8 cellular contexts compared by ENCODE assay signal in genomic region chr20:62238569-62239277, GRCh38. TPM values are rescaled to one million over a fixed set of nuclear protein-coding genes. Genes with fewer than 3 reads are reported as not detected.
DNase-seq lines count a peak whose midpoint lies in the region; ATAC-seq and TF ChIP-seq lines count a peak whose summit lies in the region.

No MANE protein-coding gene starts in this region.

- ATAC-seq in GM21717 (IDR thresholded peaks at IDR 0.05; ENCODE audit: unreplicated experiment) (peak; percentile 3), memory B cell (ENCODE audit: low read depth) (no peak)

- H3K9ac ChIP-seq in Loucy (ENCODE audit: low read depth, low read length, poor library complexity, severe bottlenecking) (peak overlapping the region; percentile 81), mammary epithelial cell (ENCODE audit: insufficient read depth, low read length) (peak overlapping the region; percentile 24)

- H4K20me1 ChIP-seq in Loucy (ENCODE audit: insufficient read depth, low read length, poor library complexity, severe bottlenecking) (peaks cover 44% of the 10 kb centered on the region), mammary epithelial cell (ENCODE audit: insufficient read depth, low read length) (no peaks in the 10 kb centered on the region)

- no peaks in the 10 kb centered on the region for H3F3A ChIP-seq in Loucy (ENCODE audit: low read depth)

- peak overlapping the region; percentile 94 for H3K27ac Mint-ChIP-seq in Calu3 (ENCODE audit: unreplicated experiment)
- peak overlapping the region; percentile 92 for H3K27ac Mint-ChIP-seq in memory B cell

- TF ChIP-seq CTCF in Calu3 (IDR thresholded peaks at IDR 0.05; ENCODE audit: unreplicated experiment) (no peak), Loucy (conservative IDR thresholded peaks at IDR 0.05; ENCODE audit: low read length) (no peak), mammary epithelial cell (conservative IDR thresholded peaks at IDR 0.05 in 1 of 2, IDR thresholded peaks at IDR 0.05 in 1 of 2; ENCODE audit: extremely low read depth in 1 of 2, insufficient read depth in 1 of 2, low read depth in 1 of 2, low read length in 2 of 2) (no peak)

- H3K36me3 Mint-ChIP-seq in Calu3 (ENCODE audit: insufficient read depth, unreplicated experiment) (peaks cover 52% of the 10 kb centered on the region), memory B cell (no peaks in the 10 kb centered on the region)

- CTCF ChIA-PET in Calu3 (lab: Charles Lee) (no interaction called here), mammary epithelial cell (lab: Charles Lee; ENCODE audit: low non-redundant PET) (no interaction called here)

- H3K4me1 Mint-ChIP-seq in Calu3 (ENCODE audit: low read depth, unreplicated experiment), result peaks cover 56% of the 10 kb centered on the region
- peaks cover 13% of the 10 kb centered on the region for H3K4me1 Mint-ChIP-seq in memory B cell

- peak overlapping the region; percentile 63 for H3K27ac ChIP-seq in mammary epithelial cell (ENCODE audit: insufficient read depth, low read depth, low read length)

- whole genome bisulfite sequencing in mammary epithelial cell (ENCODE audit: low coverage, missing lambda C conversion rate), result 6% methylated on average over 11 of the region's 70 CpGs

- no TSS peak for BruUV-seq in Calu3 (replicated peaks; lab: Mats Ljungman, UMichigan)
- BruUV-seq in mammary epithelial cell (replicated peaks; lab: Mats Ljungman, UMichigan), result no TSS peak

- dilution Hi-C loops in mammary epithelial cell (cut with HindIII; ENCODE audit: low sequenced_read_pairs), result no loop called here

- in situ Hi-C loops in mammary epithelial cell (cut with MboI; ENCODE audit: low sequenced_read_pairs in 2 of 2), result no loop called here

- intact Hi-C loops in Calu3 (cut with micrococcal nuclease; ENCODE audit: unreplicated experiment) (no loop called here), mammary epithelial cell (cut with micrococcal nuclease) (loop anchor here (2.0 to 5.0 kb wide), 2 partner anchors 56 to 81 kb away; partner anchors contain the start of gene MTG2)

- H3K27me3 Mint-ChIP-seq in Calu3 (ENCODE audit: unreplicated experiment) (peaks cover 13% of the 10 kb centered on the region), memory B cell (peaks cover 5% of the 10 kb centered on the region)

- peaks cover 50% of the 10 kb centered on the region for H3K4me1 ChIP-seq in Loucy (ENCODE audit: insufficient read depth, low read length, poor library complexity, severe bottlenecking)
- peaks cover 28% of the 10 kb centered on the region for H3K4me1 ChIP-seq in mammary epithelial cell (ENCODE audit: insufficient read depth, low read length)

- no peaks in the 10 kb centered on the region for H3K27me3 ChIP-seq in Loucy (ENCODE audit: insufficient read depth, low read length, poor library complexity, severe bottlenecking)
- no peaks in the 10 kb centered on the region for H3K27me3 ChIP-seq in mammary epithelial cell (ENCODE audit: insufficient read depth, low read length)

- DNase-seq in Calu3 (peak; percentile 64), mammary epithelial cell (peak; percentile 30), memory B cell (ENCODE audit: low spot score in 2 of 2) (no peak), mesenteric fat pad (ENCODE audit: low spot score) (no peak), NCI-H226 (no peak)
- no peak for DNase-seq in activated CD4-positive, alpha-beta T cell treated with anti-CD3 and anti-CD28 coated beads, Interleukin-2, amount 50 U/mL, for 4 hours

- H3K4me2 ChIP-seq in Loucy (ENCODE audit: low read depth, low read length, poor library complexity, severe bottlenecking) (peak overlapping the region; percentile 96), mammary epithelial cell (ENCODE audit: insufficient read depth, low read depth, low read length) (peak overlapping the region; percentile 93)

- H3K4me3 ChIP-seq in Loucy (ENCODE audit: low read length, poor library complexity, severe bottlenecking) (peak overlapping the region; percentile 94), mammary epithelial cell (replicated peaks in 1 of 3; ENCODE audit: insufficient read depth in 1 of 3, low read depth in 2 of 3, low read length in 3 of 3) (peak overlapping the region; percentile 67 to 86 (median 78))

- no peaks in the 10 kb centered on the region for H3K36me3 ChIP-seq in Loucy (ENCODE audit: insufficient read depth, low read length)
- no peaks in the 10 kb centered on the region for H3K36me3 ChIP-seq in mammary epithelial cell (ENCODE audit: insufficient read depth, low read length)

- H3K79me2 ChIP-seq in Loucy (ENCODE audit: insufficient read depth, low read length) (peaks cover 51% of the 10 kb centered on the region), mammary epithelial cell (ENCODE audit: insufficient read depth, low read length) (peaks cover 51% of the 10 kb centered on the region)

- H3K4me3 Mint-ChIP-seq in Calu3 (ENCODE audit: low read depth, unreplicated experiment) (peak overlapping the region; percentile 88), memory B cell (peak overlapping the region; percentile 84)

- H3K9me3 ChIP-seq in Loucy (ENCODE audit: insufficient read depth, low read depth, low read length) (no peaks in the 10 kb centered on the region), mammary epithelial cell (replicated peaks; ENCODE audit: insufficient read depth, low read length) (no peaks in the 10 kb centered on the region)

- H2AFZ ChIP-seq in Loucy (ENCODE audit: low read length) (no peak overlapping the region), mammary epithelial cell (ENCODE audit: low read depth, low read length) (peak overlapping the region; percentile 9)

- H3K9me2 ChIP-seq in Loucy (replicated peaks; ENCODE audit: low read depth, low read length), result no peaks in the 10 kb centered on the region

- no peaks in the 10 kb centered on the region for H3K9me3 Mint-ChIP-seq in Calu3 (ENCODE audit: low read depth, unreplicated experiment)
- peaks cover 1% of the 10 kb centered on the region for H3K9me3 Mint-ChIP-seq in memory B cell

RNA-seq across cellular contexts. Expression of gene OSBPL2, which starts 0.4 kb away (rescaled TPM):
- 115 and 129 TPM in 2 replicates for total RNA-seq in Calu3 (2022)
- 10 to 100 TPM; 39.7 to 52.4 TPM for total RNA-seq in mammary epithelial cell
- polyA plus RNA-seq in mammary epithelial cell, result 12.0 TPM
- polyA minus RNA-seq in mammary epithelial cell, result 20.1 TPM
- total RNA-seq in mesenteric fat pad, result 38.1 TPM

RNA-seq across cellular contexts. Expression of gene HRH3, which starts 18.6 kb away (rescaled TPM):
- not detected in 2 replicates for total RNA-seq in Calu3 (2022)
- not detected for total RNA-seq in mammary epithelial cell
- polyA plus RNA-seq in mammary epithelial cell, result not detected
- not detected for polyA minus RNA-seq in mammary epithelial cell
- total RNA-seq in mesenteric fat pad, result not detected

RNA-seq across cellular contexts. Expression of gene MTG2, which starts 55.9 kb away (rescaled TPM):
- total RNA-seq in Calu3 (2022) (87.9 and 92.6 TPM in 2 replicates), mammary epithelial cell (10 to 100 TPM; 20.7 to 38.6 TPM), mesenteric fat pad (29.9 TPM)
- polyA plus RNA-seq in mammary epithelial cell, result 28.2 TPM
- 8.8 TPM for polyA minus RNA-seq in mammary epithelial cell

Comparison
In these comparisons a context has a peak if more than half of its experiments do, and no peak if none do; other contexts are left out.
1. DNase-seq: peak in Calu3 (single experiment) and mammary epithelial cell (single experiment); none in memory B cell (0 of 2), mesenteric fat pad (single experiment), NCI-H226 (single experiment) and activated CD4-positive, alpha-beta T cell treated with anti-CD3 and anti-CD28 coated beads, Interleukin-2, amount 50 U/mL, for 4 hours (0 of 2).